12 cellular contexts compared by ENCODE assay signal in the genomic region with DNA sequence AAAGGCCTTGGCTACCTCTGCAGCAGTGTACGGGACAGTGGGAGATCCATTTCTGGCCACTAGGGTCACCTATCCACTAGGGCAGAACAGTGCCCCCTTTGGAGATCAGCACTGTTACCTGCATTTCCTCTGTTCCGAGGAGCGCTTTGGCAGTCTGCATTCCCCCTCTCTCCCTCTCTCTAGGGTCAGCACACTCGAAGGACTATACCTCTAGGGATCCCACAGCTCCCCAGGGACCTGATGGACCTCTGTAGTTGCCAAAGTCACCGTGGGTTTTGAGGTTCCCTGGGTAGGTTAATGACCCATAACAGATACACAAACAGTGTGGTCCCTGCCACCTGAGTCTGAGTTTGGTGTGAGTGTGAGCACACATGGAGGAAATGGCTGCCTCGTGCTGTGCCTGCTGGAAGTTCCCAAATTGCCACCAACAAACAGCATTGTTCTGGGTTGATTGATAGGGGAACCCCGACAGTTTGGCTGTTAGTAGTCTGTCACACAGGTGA.
DNase-seq lines count a peak whose midpoint lies in the region; ATAC-seq and TF ChIP-seq lines count a peak whose summit lies in the region.
"Had no signal": no experiment of that assay in that cellular context is flagged by ENCODE, and none has a peak within 500 bp of the region (broad histone marks: within the 10 kb centered on the region; RNA-seq: fewer than 3 reads in every experiment).

No MANE protein-coding gene starts in this region.

- H2AFZ ChIP-seq in GM23338, result peak overlapping the region; percentile 11

- H3K4me1 Mint-ChIP-seq in GM23338, result no peaks in the 10 kb centered on the region; the same call in 2 of the 3 replicates
- H3K4me1 Mint-ChIP-seq in activated naive CD8-positive, alpha-beta T cell treated with anti-CD3 and anti-CD28 coated beads for 36 hours, result no peaks in the 10 kb centered on the region
- H3K4me1 Mint-ChIP-seq: immature natural killer cell had no signal

- DNase-seq in GM13977 (ENCODE audit: low spot score) (peak; percentile 10), GM23338 (ENCODE audit: low spot score) (peak; percentile 79), HuH-7 (ENCODE audit: low spot score) (peak; percentile 43), islet precursor cell (peak; percentile 56), left ventricle myocardium superior (no peak), NCI-H446 (lab: John Stamatoyannopoulos, UW) (no peak), NCI-H1105 treated with DMSO at 0.1 percent for 48 hours (lab: John Stamatoyannopoulos, UW) (no peak)
- no peak for DNase-seq in activated naive CD8-positive, alpha-beta T cell treated with anti-CD3 and anti-CD28 coated beads for 36 hours
- DNase-seq: dorsolateral prefrontal cortex, immature natural killer cell, psoas muscle, T-helper 2 cell had no signal

- H3K27ac Mint-ChIP-seq in GM23338, result no peak overlapping the region
- H3K27ac Mint-ChIP-seq in activated naive CD8-positive, alpha-beta T cell treated with anti-CD3 and anti-CD28 coated beads for 36 hours, result no peak overlapping the region
- H3K27ac Mint-ChIP-seq: immature natural killer cell had no signal

- no peaks in the 10 kb centered on the region for H3K27me3 ChIP-seq in GM23338 (ENCODE audit: insufficient read depth)
- H3K27me3 ChIP-seq: dorsolateral prefrontal cortex had no signal

- H3K79me2 ChIP-seq in GM23338 (replicated peaks; ENCODE audit: insufficient read depth), result no peaks in the 10 kb centered on the region

- ATAC-seq in GM23338 (peak; percentile 99), left ventricle myocardium superior (no peak)
- ATAC-seq: psoas muscle had no signal

- H3K36me3 Mint-ChIP-seq in GM23338 (ENCODE audit: low read depth), result no peaks in the 10 kb centered on the region; the same call in 2 of the 3 replicates
- H3K36me3 Mint-ChIP-seq in activated naive CD8-positive, alpha-beta T cell treated with anti-CD3 and anti-CD28 coated beads for 36 hours, result no peaks in the 10 kb centered on the region
- H3K36me3 Mint-ChIP-seq: immature natural killer cell had no signal

- H3F3A ChIP-seq in GM23338 (replicated peaks; ENCODE audit: low read depth), result no peaks in the 10 kb centered on the region

- no peaks in the 10 kb centered on the region for H3K27me3 Mint-ChIP-seq in GM23338 (ENCODE audit: insufficient read depth, low read depth, poor library complexity)
- no peaks in the 10 kb centered on the region for H3K27me3 Mint-ChIP-seq in activated naive CD8-positive, alpha-beta T cell treated with anti-CD3 and anti-CD28 coated beads for 36 hours

- TF ChIP-seq CTCF in GM13977 (IDR thresholded peaks at IDR 0.05; ENCODE audit: extremely low read depth, insufficient read depth, missing control alignments) (peak; percentile 27), GM23338 (conservative IDR thresholded peaks at IDR 0.05; ENCODE audit: low read depth in 2 of 2) (peak; percentile 61 to 77)

- no peak overlapping the region for H3K4me2 ChIP-seq in GM23338

- no peak overlapping the region for H3K27ac ChIP-seq in GM23338 (ENCODE audit: low read depth)
- H3K27ac ChIP-seq: dorsolateral prefrontal cortex, psoas muscle had no signal

- intact Hi-C loops in left ventricle myocardium superior (cut with micrococcal nuclease), result no loop called here

- in situ Hi-C loops in GM13977 (cut with MboI; ENCODE audit: low pct_unique_long_range_greater_than_20kb, low sequenced_read_pairs, unreplicated experiment), result no loop called here

- H3K9me3 Mint-ChIP-seq in GM23338, result peaks cover 2% of the 10 kb centered on the region; the same call in 1 of the 3 replicates
- H3K9me3 Mint-ChIP-seq in activated naive CD8-positive, alpha-beta T cell treated with anti-CD3 and anti-CD28 coated beads for 36 hours, result peaks cover 5% of the 10 kb centered on the region

- no peaks in the 10 kb centered on the region; the same call in 1 of the 2 replicates for H3K9me2 ChIP-seq in GM23338 (ENCODE audit: insufficient read depth)

- H4K20me1 ChIP-seq in GM23338 (replicated peaks; ENCODE audit: insufficient read depth), result no peaks in the 10 kb centered on the region

- H3K36me3 ChIP-seq in GM23338 (ENCODE audit: insufficient read depth), result no peaks in the 10 kb centered on the region

- no peaks in the 10 kb centered on the region for H3K4me1 ChIP-seq in GM23338 (ENCODE audit: insufficient read depth)
- H3K4me1 ChIP-seq: psoas muscle had no signal

- H3K4me3 Mint-ChIP-seq in GM23338, result no peak overlapping the region
- no peak overlapping the region for H3K4me3 Mint-ChIP-seq in activated naive CD8-positive, alpha-beta T cell treated with anti-CD3 and anti-CD28 coated beads for 36 hours
- H3K4me3 Mint-ChIP-seq: immature natural killer cell had no signal

- H3K4me3 ChIP-seq in GM23338, result no peak overlapping the region
- H3K4me3 ChIP-seq: dorsolateral prefrontal cortex, psoas muscle had no signal

TF ChIP-seq in GM23338, 12 proteins besides CTCF, POLR2A, EP300 and RAD21:
- TF ChIP-seq ZNF114 (CRISPR knock-in tag; IDR thresholded peaks at IDR 0.05), result no peak
- TF ChIP-seq ZNF462 (CRISPR knock-in tag; IDR thresholded peaks at IDR 0.05), result 0 out of 2 replicates have a peak, but pooled peaks have one; percentile 11
- TF ChIP-seq ETS1 (IDR thresholded peaks at IDR 0.05), result no peak

Comparison
In these comparisons a context has a peak if more than half of its experiments do, and no peak if none do; other contexts are left out.
1. DNase-seq: peak in GM13977 (single experiment), GM23338 (single experiment), HuH-7 (single experiment) and islet precursor cell (single experiment); none in left ventricle myocardium superior (single experiment), NCI-H446 (0 of 2), NCI-H1105 treated with DMSO at 0.1 percent for 48 hours (single experiment) and activated naive CD8-positive, alpha-beta T cell treated with anti-CD3 and anti-CD28 coated beads for 36 hours (single experiment).